Comparison of ENCODE assay signal across 1 cellular context in the genomic region with DNA sequence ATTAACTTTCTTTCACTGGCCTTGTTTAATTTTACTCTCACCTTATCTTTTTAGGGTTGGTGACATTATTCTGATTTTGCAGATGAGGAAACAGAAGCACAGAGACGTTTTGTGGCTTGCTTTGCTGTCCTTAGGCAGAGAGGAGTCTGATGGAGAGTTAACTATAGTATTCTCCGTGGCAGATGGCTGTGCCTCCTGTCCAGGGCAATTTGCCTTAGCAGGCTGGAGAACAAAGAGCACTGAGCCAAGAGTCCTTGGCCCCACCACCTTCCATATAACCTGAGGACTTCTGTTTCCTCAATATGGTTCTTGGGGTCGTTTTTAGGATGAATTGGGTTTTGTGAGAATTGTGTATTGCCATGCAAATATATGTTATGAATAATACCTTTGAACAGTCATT.
TF ChIP-seq lines count a peak whose summit lies in the region.

No MANE protein-coding gene starts in this region.

TF ChIP-seq in H1, 55 proteins besides CTCF, POLR2A, EP300 and RAD21 (continued from another document):
- TF ChIP-seq CEBPB (IDR thresholded peaks at IDR 0.05; ENCODE audit: low read depth, low read length) (no peak), SRF (IDR thresholded peaks at IDR 0.05; ENCODE audit: low read depth, low read length) (no peak), RBBP5 (IDR thresholded peaks at IDR 0.05; ENCODE audit: borderline replicate concordance, low read depth, low read length) (no peak), RNF2 (IDR thresholded peaks at IDR 0.05; ENCODE audit: borderline replicate concordance, low read depth, low read length, missing control alignments, poor library complexity, severe bottlenecking) (no peak), RXRA (IDR thresholded peaks at IDR 0.05; ENCODE audit: insufficient read depth, low read depth, low read length) (no peak), POU5F1 (IDR thresholded peaks at IDR 0.05; ENCODE audit: low read depth, low read length) (no peak), EGR1 (IDR thresholded peaks at IDR 0.05; ENCODE audit: borderline replicate concordance, low read depth, low read length) (no peak), ASH2L (IDR thresholded peaks at IDR 0.05; ENCODE audit: low read length) (no peak), GABPA (IDR thresholded peaks at IDR 0.05; ENCODE audit: borderline replicate concordance, insufficient read depth, low read length) (no peak), POLR2AphosphoS5 (IDR thresholded peaks at IDR 0.05; ENCODE audit: low read depth, low read length) (no peak)
- TF ChIP-seq, protein P1, sequence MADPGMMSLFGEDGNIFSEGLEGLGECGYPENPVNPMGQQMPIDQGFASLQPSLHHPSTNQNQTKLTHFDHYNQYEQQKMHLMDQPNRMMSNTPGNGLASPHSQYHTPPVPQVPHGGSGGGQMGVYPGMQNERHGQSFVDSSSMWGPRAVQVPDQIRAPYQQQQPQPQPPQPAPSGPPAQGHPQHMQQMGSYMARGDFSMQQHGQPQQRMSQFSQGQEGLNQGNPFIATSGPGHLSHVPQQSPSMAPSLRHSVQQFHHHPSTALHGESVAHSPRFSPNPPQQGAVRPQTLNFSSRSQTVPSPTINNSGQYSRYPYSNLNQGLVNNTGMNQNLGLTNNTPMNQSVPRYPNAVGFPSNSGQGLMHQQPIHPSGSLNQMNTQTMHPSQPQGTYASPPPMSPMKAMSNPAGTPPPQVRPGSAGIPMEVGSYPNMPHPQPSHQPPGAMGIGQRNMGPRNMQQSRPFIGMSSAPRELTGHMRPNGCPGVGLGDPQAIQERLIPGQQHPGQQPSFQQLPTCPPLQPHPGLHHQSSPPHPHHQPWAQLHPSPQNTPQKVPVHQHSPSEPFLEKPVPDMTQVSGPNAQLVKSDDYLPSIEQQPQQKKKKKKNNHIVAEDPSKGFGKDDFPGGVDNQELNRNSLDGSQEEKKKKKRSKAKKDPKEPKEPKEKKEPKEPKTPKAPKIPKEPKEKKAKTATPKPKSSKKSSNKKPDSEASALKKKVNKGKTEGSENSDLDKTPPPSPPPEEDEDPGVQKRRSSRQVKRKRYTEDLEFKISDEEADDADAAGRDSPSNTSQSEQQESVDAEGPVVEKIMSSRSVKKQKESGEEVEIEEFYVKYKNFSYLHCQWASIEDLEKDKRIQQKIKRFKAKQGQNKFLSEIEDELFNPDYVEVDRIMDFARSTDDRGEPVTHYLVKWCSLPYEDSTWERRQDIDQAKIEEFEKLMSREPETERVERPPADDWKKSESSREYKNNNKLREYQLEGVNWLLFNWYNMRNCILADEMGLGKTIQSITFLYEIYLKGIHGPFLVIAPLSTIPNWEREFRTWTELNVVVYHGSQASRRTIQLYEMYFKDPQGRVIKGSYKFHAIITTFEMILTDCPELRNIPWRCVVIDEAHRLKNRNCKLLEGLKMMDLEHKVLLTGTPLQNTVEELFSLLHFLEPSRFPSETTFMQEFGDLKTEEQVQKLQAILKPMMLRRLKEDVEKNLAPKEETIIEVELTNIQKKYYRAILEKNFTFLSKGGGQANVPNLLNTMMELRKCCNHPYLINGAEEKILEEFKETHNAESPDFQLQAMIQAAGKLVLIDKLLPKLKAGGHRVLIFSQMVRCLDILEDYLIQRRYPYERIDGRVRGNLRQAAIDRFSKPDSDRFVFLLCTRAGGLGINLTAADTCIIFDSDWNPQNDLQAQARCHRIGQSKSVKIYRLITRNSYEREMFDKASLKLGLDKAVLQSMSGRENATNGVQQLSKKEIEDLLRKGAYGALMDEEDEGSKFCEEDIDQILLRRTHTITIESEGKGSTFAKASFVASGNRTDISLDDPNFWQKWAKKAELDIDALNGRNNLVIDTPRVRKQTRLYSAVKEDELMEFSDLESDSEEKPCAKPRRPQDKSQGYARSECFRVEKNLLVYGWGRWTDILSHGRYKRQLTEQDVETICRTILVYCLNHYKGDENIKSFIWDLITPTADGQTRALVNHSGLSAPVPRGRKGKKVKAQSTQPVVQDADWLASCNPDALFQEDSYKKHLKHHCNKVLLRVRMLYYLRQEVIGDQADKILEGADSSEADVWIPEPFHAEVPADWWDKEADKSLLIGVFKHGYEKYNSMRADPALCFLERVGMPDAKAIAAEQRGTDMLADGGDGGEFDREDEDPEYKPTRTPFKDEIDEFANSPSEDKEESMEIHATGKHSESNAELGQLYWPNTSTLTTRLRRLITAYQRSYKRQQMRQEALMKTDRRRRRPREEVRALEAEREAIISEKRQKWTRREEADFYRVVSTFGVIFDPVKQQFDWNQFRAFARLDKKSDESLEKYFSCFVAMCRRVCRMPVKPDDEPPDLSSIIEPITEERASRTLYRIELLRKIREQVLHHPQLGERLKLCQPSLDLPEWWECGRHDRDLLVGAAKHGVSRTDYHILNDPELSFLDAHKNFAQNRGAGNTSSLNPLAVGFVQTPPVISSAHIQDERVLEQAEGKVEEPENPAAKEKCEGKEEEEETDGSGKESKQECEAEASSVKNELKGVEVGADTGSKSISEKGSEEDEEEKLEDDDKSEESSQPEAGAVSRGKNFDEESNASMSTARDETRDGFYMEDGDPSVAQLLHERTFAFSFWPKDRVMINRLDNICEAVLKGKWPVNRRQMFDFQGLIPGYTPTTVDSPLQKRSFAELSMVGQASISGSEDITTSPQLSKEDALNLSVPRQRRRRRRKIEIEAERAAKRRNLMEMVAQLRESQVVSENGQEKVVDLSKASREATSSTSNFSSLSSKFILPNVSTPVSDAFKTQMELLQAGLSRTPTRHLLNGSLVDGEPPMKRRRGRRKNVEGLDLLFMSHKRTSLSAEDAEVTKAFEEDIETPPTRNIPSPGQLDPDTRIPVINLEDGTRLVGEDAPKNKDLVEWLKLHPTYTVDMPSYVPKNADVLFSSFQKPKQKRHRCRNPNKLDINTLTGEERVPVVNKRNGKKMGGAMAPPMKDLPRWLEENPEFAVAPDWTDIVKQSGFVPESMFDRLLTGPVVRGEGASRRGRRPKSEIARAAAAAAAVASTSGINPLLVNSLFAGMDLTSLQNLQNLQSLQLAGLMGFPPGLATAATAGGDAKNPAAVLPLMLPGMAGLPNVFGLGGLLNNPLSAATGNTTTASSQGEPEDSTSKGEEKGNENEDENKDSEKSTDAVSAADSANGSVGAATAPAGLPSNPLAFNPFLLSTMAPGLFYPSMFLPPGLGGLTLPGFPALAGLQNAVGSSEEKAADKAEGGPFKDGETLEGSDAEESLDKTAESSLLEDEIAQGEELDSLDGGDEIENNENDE (IDR thresholded peaks at IDR 0.05; ENCODE audit: insufficient replicate concordance, low read length) = no peak
TF ChIP-seq in H1: peak in this region for 0.
